33 cellular contexts compared by ENCODE assay signal in genomic region chr19:30303131-30303654, GRCh38.
"Had no signal": no experiment of that assay in that cellular context is flagged by ENCODE, and none has a peak within 500 bp of the region (broad histone marks: within the 10 kb centered on the region; RNA-seq: fewer than 3 reads in every experiment).

No MANE protein-coding gene starts in this region.

- H3K27ac Mint-ChIP-seq: activated B cell treated with CpG ODN at 0.5 μM for 24 hours; activated CD4-positive, alpha-beta memory T cell treated with anti-CD3 and anti-CD28 coated beads for 36 hours; activated CD4-positive, alpha-beta T cell treated with anti-CD3 and anti-CD28 coated beads, Interleukin-2, amount 10 ng/mL, durations not matched to agents 24 days and 14 days; activated CD8-positive, alpha-beta T cell treated with anti-CD3 and anti-CD28 coated beads for 36 hours; activated naive CD4-positive, alpha-beta T cell treated with anti-CD3 and anti-CD28 coated beads for 36 hours; activated naive CD4-positive, alpha-beta T cell treated with anti-CD3 and anti-CD28 coated beads, Interleukin-2, amount 50 U/mL, for 72 hours; activated naive CD8-positive, alpha-beta T cell treated with anti-CD3 and anti-CD28 coated beads for 36 hours; activated T-cell treated with anti-CD3 and anti-CD28 coated beads, Interleukin-2, amount 50 U/mL, for 72 hours; activated T-helper 1 cell treated with anti-CD3 and anti-CD28 coated beads, Interleukin-12 subunit alpha, Interleukin-12 subunit beta, Interleukin-2, Interleukin-4 antibody, amounts not matched to agents 30 ng/mL and 10 ng/mL and 1 ng/mL, durations not matched to agents 14 hours and 24 hours and 36 hours; activated T-helper 17 cell treated with anti-CD3 and anti-CD28 coated beads, Interleukin-2, amount 50 U/mL, for 72 hours; T-helper 1 cell treated with Interleukin-12 subunit alpha and Interleukin-12 subunit beta and Interleukin-4 antibody, amounts not matched to agents 30 μg/mL and 1 μg/mL, for 36 hours had no signal

- H3K9me3 ChIP-seq: adrenal gland, body of pancreas, breast epithelium had no signal

- ATAC-seq: activated CD8-positive, alpha-beta T cell treated with anti-CD3 and anti-CD28 coated beads for 36 hours; activated naive CD4-positive, alpha-beta T cell treated with anti-CD3 and anti-CD28 coated beads, Interleukin-2, amount 50 U/mL, for 72 hours; activated T-cell treated with anti-CD3 and anti-CD28 coated beads, Interleukin-2, amount 50 U/mL, for 4 hours; activated T-cell treated with anti-CD3 and anti-CD28 coated beads, Interleukin-2, amount 50 U/mL, for 72 hours; activated T-helper 17 cell treated with anti-CD3 and anti-CD28 coated beads, Interleukin-2, amount 50 U/mL, for 72 hours; body of pancreas had no signal

- DNase-seq: activated B cell treated with CpG ODN at 0.5 μM for 24 hours; activated CD4-positive, alpha-beta memory T cell treated with anti-CD3 and anti-CD28 coated beads for 36 hours; activated CD4-positive, alpha-beta T cell treated with anti-CD3 and anti-CD28 coated beads for 4 hours; activated CD4-positive, alpha-beta T cell treated with anti-CD3 and anti-CD28 coated beads, Interleukin-2, amount 10 ng/mL, durations not matched to agents 24 days and 14 days; activated CD4-positive, alpha-beta T cell treated with anti-CD3 and anti-CD28 coated beads, Interleukin-2, amount 50 U/mL, for 1 hour; activated CD4-positive, alpha-beta T cell treated with anti-CD3 and anti-CD28 coated beads, Interleukin-2, amount 50 U/mL, for 4 hours; activated CD4-positive, CD25-positive, alpha-beta regulatory T cell treated with anti-CD3 and anti-CD28 coated beads, Interleukin-2, amount 50 U/mL, for 72 hours; activated CD8-positive, alpha-beta memory T cell treated with anti-CD3 and anti-CD28 coated beads, Interleukin-2, amount 50 U/mL, for 4 hours; activated CD8-positive, alpha-beta T cell treated with anti-CD3 and anti-CD28 coated beads for 36 hours; activated effector memory CD4-positive, alpha-beta T cell treated with anti-CD3 and anti-CD28 coated beads, Interleukin-2, amount 50 U/mL, for 16 hours; activated gamma-delta T cell treated with Interleukin-2 at 50 U/mL for 16 hours; activated naive CD4-positive, alpha-beta T cell; activated naive CD4-positive, alpha-beta T cell treated with anti-CD3 and anti-CD28 coated beads for 36 hours; activated naive CD4-positive, alpha-beta T cell treated with anti-CD3 and anti-CD28 coated beads, Interleukin-2, amount 50 U/mL, for 16 hours; activated naive CD8-positive, alpha-beta T cell treated with anti-CD3 and anti-CD28 coated beads for 36 hours; activated T-cell treated with anti-CD3 and anti-CD28 coated beads for 4 hours; activated T-cell treated with anti-CD3 and anti-CD28 coated beads, Interleukin-2, amount 50 U/mL, for 1 hour; activated T-cell treated with anti-CD3 and anti-CD28 coated beads, Interleukin-2, amount 50 U/mL, for 4 hours; activated T-cell treated with anti-CD3 and anti-CD28 coated beads, Interleukin-2, amount 50 U/mL, for 72 hours; adrenal gland; amniotic stem cell; aorta; body of pancreas; brain microvascular endothelial cell; central memory CD4-positive, alpha-beta T cell; T-helper 1 cell; T-helper 9 cell had no signal

- H3K36me3 ChIP-seq: adrenal gland, brain microvascular endothelial cell, breast epithelium had no signal

- H3K4me1 ChIP-seq: adrenal gland, body of pancreas, breast epithelium had no signal

- H3K4me1 Mint-ChIP-seq: activated B cell treated with CpG ODN at 0.5 μM for 24 hours; activated CD4-positive, alpha-beta T cell treated with anti-CD3 and anti-CD28 coated beads, Interleukin-2, amount 10 ng/mL, durations not matched to agents 24 days and 14 days; activated naive CD8-positive, alpha-beta T cell treated with anti-CD3 and anti-CD28 coated beads for 36 hours; activated T-helper 17 cell treated with anti-CD3 and anti-CD28 coated beads, Interleukin-2, amount 50 U/mL, for 72 hours had no signal

- H3K4me3 Mint-ChIP-seq: activated B cell treated with CpG ODN at 0.5 μM for 24 hours; activated CD4-positive, alpha-beta memory T cell treated with anti-CD3 and anti-CD28 coated beads for 36 hours; activated CD4-positive, alpha-beta T cell treated with anti-CD3 and anti-CD28 coated beads, Interleukin-2, amount 10 ng/mL, durations not matched to agents 24 days and 14 days; activated CD8-positive, alpha-beta T cell treated with anti-CD3 and anti-CD28 coated beads for 36 hours; activated naive CD4-positive, alpha-beta T cell treated with anti-CD3 and anti-CD28 coated beads for 36 hours; activated naive CD8-positive, alpha-beta T cell treated with anti-CD3 and anti-CD28 coated beads for 36 hours; activated T-cell treated with anti-CD3 and anti-CD28 coated beads, Interleukin-2, amount 50 U/mL, for 4 hours; activated T-cell treated with anti-CD3 and anti-CD28 coated beads, Interleukin-2, amount 50 U/mL, for 72 hours; activated T-helper 1 cell treated with anti-CD3 and anti-CD28 coated beads, Interleukin-12 subunit alpha, Interleukin-12 subunit beta, Interleukin-2, Interleukin-4 antibody, amounts not matched to agents 30 ng/mL and 10 ng/mL and 1 ng/mL, durations not matched to agents 14 hours and 24 hours and 36 hours; activated T-helper 17 cell treated with anti-CD3 and anti-CD28 coated beads, Interleukin-2, amount 50 U/mL, for 72 hours; T-helper 1 cell treated with Interleukin-12 subunit alpha and Interleukin-12 subunit beta and Interleukin-4 antibody, amounts not matched to agents 30 μg/mL and 1 μg/mL, for 36 hours had no signal

- H3K4me3 ChIP-seq: adrenal gland, body of pancreas, breast epithelium had no signal

- H3K9me3 Mint-ChIP-seq: activated CD4-positive, alpha-beta memory T cell treated with anti-CD3 and anti-CD28 coated beads for 36 hours; activated CD8-positive, alpha-beta T cell treated with anti-CD3 and anti-CD28 coated beads for 36 hours; activated naive CD4-positive, alpha-beta T cell treated with anti-CD3 and anti-CD28 coated beads for 36 hours; activated naive CD8-positive, alpha-beta T cell treated with anti-CD3 and anti-CD28 coated beads for 36 hours; activated T-cell treated with anti-CD3 and anti-CD28 coated beads, Interleukin-2, amount 50 U/mL, for 4 hours; activated T-helper 1 cell treated with anti-CD3 and anti-CD28 coated beads, Interleukin-12 subunit alpha, Interleukin-12 subunit beta, Interleukin-2, Interleukin-4 antibody, amounts not matched to agents 30 ng/mL and 10 ng/mL and 1 ng/mL, durations not matched to agents 14 hours and 24 hours and 36 hours; T-helper 1 cell treated with Interleukin-12 subunit alpha and Interleukin-12 subunit beta and Interleukin-4 antibody, amounts not matched to agents 30 μg/mL and 1 μg/mL, for 36 hours had no signal

- H3K27ac ChIP-seq: adrenal gland, body of pancreas, brain microvascular endothelial cell, breast epithelium, VCaP had no signal

- H3K36me3 Mint-ChIP-seq: activated CD4-positive, alpha-beta memory T cell treated with anti-CD3 and anti-CD28 coated beads for 36 hours; activated naive CD4-positive, alpha-beta T cell treated with anti-CD3 and anti-CD28 coated beads, Interleukin-2, amount 50 U/mL, for 72 hours; activated naive CD8-positive, alpha-beta T cell treated with anti-CD3 and anti-CD28 coated beads for 36 hours had no signal

- H3K27me3 Mint-ChIP-seq: activated B cell treated with CpG ODN at 0.5 μM for 24 hours; activated CD4-positive, alpha-beta memory T cell treated with anti-CD3 and anti-CD28 coated beads for 36 hours; activated CD4-positive, alpha-beta T cell treated with anti-CD3 and anti-CD28 coated beads, Interleukin-2, amount 10 ng/mL, durations not matched to agents 24 days and 14 days had no signal
